In genomic region chr10:112963835-112964234, GRCh38 we compare ENCODE assay signal across 17 cellular contexts. TPM values are rescaled to one million over a fixed set of nuclear protein-coding genes. Genes with fewer than 3 reads are reported as not detected.
DNase-seq lines count a peak whose midpoint lies in the region; ATAC-seq and TF ChIP-seq lines count a peak whose summit lies in the region.
"Had no signal": no experiment of that assay in that cellular context is flagged by ENCODE, and none has a peak within 500 bp of the region (broad histone marks: within the 10 kb centered on the region; RNA-seq: fewer than 3 reads in every experiment).

No MANE protein-coding gene starts in this region.

- no peak overlapping the region for H3K56ac ChIP-seq in mesendoderm (ENCODE audit: low read length)

- ATAC-seq in CD8-positive, alpha-beta T cell: no peak
- no peak for ATAC-seq in GM21825 (IDR thresholded peaks at IDR 0.05; ENCODE audit: unreplicated experiment)
- no peak for ATAC-seq in HG02981 (IDR thresholded peaks at IDR 0.05; ENCODE audit: unreplicated experiment)
- no peak for ATAC-seq in HG03108 (IDR thresholded peaks at IDR 0.05; ENCODE audit: unreplicated experiment)
- ATAC-seq: stimulated activated naive CD8-positive, alpha-beta T cell treated with anti-CD3 and anti-CD28 coated beads, Interleukin-15, amount 100 ng/mL, for 72 hours had no signal

- H2BK5ac ChIP-seq in mesendoderm (ENCODE audit: low read length): no peak overlapping the region

- H3K4me1 ChIP-seq in ascending aorta: peaks cover 0 to 23% of the 10 kb centered on the region in 2 donors
- H3K4me1 ChIP-seq in mesendoderm (ENCODE audit: control insufficient read depth, low read depth, low read length): peaks cover 20% of the 10 kb centered on the region
- H3K4me1 ChIP-seq in CD8-positive, alpha-beta T cell (ENCODE audit: insufficient read depth, low read length): no peaks in the 10 kb centered on the region

- no peak overlapping the region for H3K4me2 ChIP-seq in mesendoderm (ENCODE audit: low read length)

- no peaks in the 10 kb centered on the region for H3K9me3 Mint-ChIP-seq in CD8-positive, alpha-beta T cell
- H3K9me3 Mint-ChIP-seq: activated B cell treated with CpG ODN at 0.5 μM for 24 hours; activated T-cell treated with anti-CD3 and anti-CD28 coated beads, Interleukin-2, amount 50 U/mL, for 24 hours; stimulated activated naive CD8-positive, alpha-beta T cell treated with anti-CD3 and anti-CD28 coated beads, Interleukin-15, amount 100 ng/mL, for 72 hours had no signal

- CTCF ChIA-PET in CD8-positive, alpha-beta T cell (lab: Charles Lee): no interaction called here

- no peaks in the 10 kb centered on the region for H3K27me3 Mint-ChIP-seq in CD8-positive, alpha-beta T cell (ENCODE audit: low read depth)

- peak; percentile 15 to 19 for DNase-seq in AML-193 (lab: John Stamatoyannopoulos, UW)
- DNase-seq in LoVo (ENCODE audit: low spot score): peak; percentile 22
- no peak for DNase-seq in ascending aorta (ENCODE audit: low spot score in 2 of 2)
- peak; percentile 79 for DNase-seq in mesendoderm
- DNase-seq in CD8-positive, alpha-beta T cell: no peak
- DNase-seq: activated B cell treated with CpG ODN at 0.5 μM for 24 hours; activated T-cell treated with anti-CD3 and anti-CD28 coated beads, Interleukin-2, amount 50 U/mL, for 24 hours; aorta; effector memory CD4-positive, alpha-beta T cell; head of caudate nucleus; Karpas-422; midbrain; stimulated activated naive CD8-positive, alpha-beta T cell treated with anti-CD3 and anti-CD28 coated beads, Interleukin-15, amount 100 ng/mL, for 72 hours had no signal

- H3K27ac ChIP-seq in ascending aorta (peak overlapping the region; percentile 19 to 21), mesendoderm (ENCODE audit: low read depth, low read length) (no peak overlapping the region)
- H3K27ac ChIP-seq in CD8-positive, alpha-beta T cell (ENCODE audit: low read depth, low read length): no peak overlapping the region
- H3K27ac ChIP-seq: C4-2B had no signal

- H2BK15ac ChIP-seq in mesendoderm (replicated peaks; ENCODE audit: low read depth): no peak overlapping the region

- no peak overlapping the region for H3K23ac ChIP-seq in mesendoderm (ENCODE audit: low read length)

- no CpG with 5 or more reads among the region's 5 CpGs for WGBS in mesendoderm (ENCODE audit: extremely low coverage, insufficient coverage, low lambda C conversion rate)

- H2AK5ac ChIP-seq in mesendoderm (ENCODE audit: low read length): no peak overlapping the region

- no peaks in the 10 kb centered on the region for H3K27me3 ChIP-seq in ascending aorta
- H3K27me3 ChIP-seq in mesendoderm (ENCODE audit: insufficient read depth, low read length, poor library complexity): no peaks in the 10 kb centered on the region
- no peaks in the 10 kb centered on the region for H3K27me3 ChIP-seq in CD8-positive, alpha-beta T cell (ENCODE audit: insufficient read depth, low read length)

- H3K4ac ChIP-seq in mesendoderm (ENCODE audit: low read depth, low read length): no peak overlapping the region

- H3K18ac ChIP-seq in mesendoderm (ENCODE audit: low read length): peak overlapping the region; percentile 40

- H3K4me3 ChIP-seq in ascending aorta (no peak overlapping the region), mesendoderm (ENCODE audit: low read length) (no peak overlapping the region)
- no peak overlapping the region for H3K4me3 ChIP-seq in CD8-positive, alpha-beta T cell (ENCODE audit: low read depth, low read length)

- no peaks in the 10 kb centered on the region for H3K36me3 Mint-ChIP-seq in CD8-positive, alpha-beta T cell

- peaks cover 14% of the 10 kb centered on the region for H3K79me1 ChIP-seq in mesendoderm (ENCODE audit: low read length)

- H3K79me2 ChIP-seq in mesendoderm (ENCODE audit: control insufficient read depth, insufficient read depth, low read length): peaks cover 57% of the 10 kb centered on the region

- H3K9ac ChIP-seq in mesendoderm (ENCODE audit: low read length): no peak overlapping the region

- intact Hi-C loops in ascending aorta (cut with DNase I): no loop called here
- intact Hi-C loops in CD8-positive, alpha-beta T cell (cut with DNase I, micrococcal nuclease): no loop called here

- H3K4me3 Mint-ChIP-seq in CD8-positive, alpha-beta T cell: no peak overlapping the region
- H3K4me3 Mint-ChIP-seq: activated B cell treated with CpG ODN at 0.5 μM for 24 hours; activated T-cell treated with anti-CD3 and anti-CD28 coated beads, Interleukin-2, amount 50 U/mL, for 24 hours; stimulated activated naive CD8-positive, alpha-beta T cell treated with anti-CD3 and anti-CD28 coated beads, Interleukin-15, amount 100 ng/mL, for 72 hours had no signal

- H3K4me1 Mint-ChIP-seq in CD8-positive, alpha-beta T cell (ENCODE audit: low read depth): peaks cover 13% of the 10 kb centered on the region

- H3K27ac Mint-ChIP-seq in CD8-positive, alpha-beta T cell: no peak overlapping the region
- H3K27ac Mint-ChIP-seq: activated B cell treated with CpG ODN at 0.5 μM for 24 hours; activated T-cell treated with anti-CD3 and anti-CD28 coated beads, Interleukin-2, amount 50 U/mL, for 24 hours; stimulated activated naive CD8-positive, alpha-beta T cell treated with anti-CD3 and anti-CD28 coated beads, Interleukin-15, amount 100 ng/mL, for 72 hours had no signal

- H4K8ac ChIP-seq in mesendoderm (ENCODE audit: low read depth, low read length): no peak overlapping the region

- no peak overlapping the region for H2BK120ac ChIP-seq in mesendoderm (ENCODE audit: low read depth, low read length)

- POLR2A ChIA-PET in CD8-positive, alpha-beta T cell (lab: Charles Lee): no interaction called here

- no peak overlapping the region for H4K5ac ChIP-seq in mesendoderm (ENCODE audit: low read length)

- no peaks in the 10 kb centered on the region for H3K9me3 ChIP-seq in ascending aorta
- H3K9me3 ChIP-seq in CD8-positive, alpha-beta T cell (ENCODE audit: low read length): no peaks in the 10 kb centered on the region

- no peak for TF ChIP-seq CTCF in ascending aorta (IDR thresholded peaks at IDR 0.05)
- TF ChIP-seq CTCF in CD8-positive, alpha-beta T cell (IDR thresholded peaks at IDR 0.05): no peak

- H3K36me3 ChIP-seq in ascending aorta: peaks cover 7 to 10% of the 10 kb centered on the region in 2 donors
- no peaks in the 10 kb centered on the region for H3K36me3 ChIP-seq in mesendoderm (ENCODE audit: control insufficient read depth, insufficient read depth, low read length)
- no peaks in the 10 kb centered on the region for H3K36me3 ChIP-seq in CD8-positive, alpha-beta T cell (ENCODE audit: insufficient read depth, low read length)

RNA-seq across cellular contexts. Expression of gene TCF7L2, which starts 13.8 kb away (rescaled TPM):
- total RNA-seq in ascending aorta: 8.2 TPM
- 43.5 TPM for polyA plus RNA-seq in mesendoderm (2013, experiment 1 of 2)
- polyA plus RNA-seq in mesendoderm (2013, experiment 2 of 2): 47.0 TPM
- 1 to 10 TPM; 8.6 to 9.6 TPM for total RNA-seq in CD8-positive, alpha-beta T cell

Comparison
In these comparisons a context has a peak if more than half of its experiments do, and no peak if none do; other contexts are left out.
1. DNase-seq: peak in AML-193 (2 of 2), LoVo (single experiment) and mesendoderm (single experiment); none in ascending aorta (0 of 2) and CD8-positive, alpha-beta T cell (0 of 7).
2. H3K27ac ChIP-seq: peak in ascending aorta (2 of 2); none in mesendoderm (single experiment) and CD8-positive, alpha-beta T cell (single experiment).